1 cellular context compared by ENCODE assay signal in genomic region chr5:127305486-127305885, GRCh38.
TF ChIP-seq lines count a peak whose summit lies in the region.

No MANE protein-coding gene starts in this region.

TF ChIP-seq in GM23338, 12 proteins besides CTCF, POLR2A, EP300 and RAD21 (continued from another document):
- no peak for TF ChIP-seq CREB1 (CRISPR knock-in tag; IDR thresholded peaks at IDR 0.05; ENCODE audit: low read depth)
- no peak for TF ChIP-seq ZNF114 (CRISPR knock-in tag; IDR thresholded peaks at IDR 0.05)
- TF ChIP-seq EZH2phosphoT487 (IDR thresholded peaks at IDR 0.05; ENCODE audit: unreplicated experiment), result no peak
TF ChIP-seq in GM23338: peak in this region for 0.
